In the genomic region with DNA sequence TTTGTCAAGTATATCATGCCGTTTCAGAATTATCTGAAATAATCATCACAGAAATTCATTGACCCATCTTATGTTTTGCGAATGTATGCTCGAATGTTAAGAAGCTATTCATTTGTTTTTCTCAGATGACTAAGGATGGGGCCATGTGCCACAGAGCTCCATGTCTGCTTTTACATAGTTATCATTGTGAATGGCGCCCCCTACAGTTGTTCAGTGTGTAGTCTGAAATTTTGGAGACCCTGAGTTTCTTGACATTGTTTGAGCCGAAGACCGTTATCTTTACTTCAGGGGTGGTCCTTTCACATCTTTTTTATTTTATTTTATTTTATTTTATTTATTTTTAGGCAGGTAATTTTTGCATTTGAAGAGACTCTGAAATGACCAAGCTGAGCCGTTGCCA, we compare ENCODE assay signal across 22 cellular contexts.
DNase-seq lines count a peak whose midpoint lies in the region; ATAC-seq and TF ChIP-seq lines count a peak whose summit lies in the region.
"Had no signal": no experiment of that assay in that cellular context is flagged by ENCODE, and none has a peak within 500 bp of the region (broad histone marks: within the 10 kb centered on the region; RNA-seq: fewer than 3 reads in every experiment).

No MANE protein-coding gene starts in this region.

- H3K36me3 Mint-ChIP-seq in glutamatergic neuron (ENCODE audit: unreplicated experiment), result peaks cover 8% of the 10 kb centered on the region
- no peaks in the 10 kb centered on the region for H3K36me3 Mint-ChIP-seq in type B pancreatic cell
- H3K36me3 Mint-ChIP-seq in natural killer cell treated with Interleukin-12 subunit alpha and Interleukin-12 subunit beta and Interleukin-15 and Interleukin-18, amount 100 ng/mL, for 72 hours, result no peaks in the 10 kb centered on the region

- H3K27ac Mint-ChIP-seq in glutamatergic neuron (ENCODE audit: unreplicated experiment), result no peak overlapping the region
- H3K27ac Mint-ChIP-seq in type B pancreatic cell, result no peak overlapping the region
- H3K27ac Mint-ChIP-seq in natural killer cell treated with Interleukin-12 subunit alpha and Interleukin-12 subunit beta and Interleukin-15 and Interleukin-18, amount 100 ng/mL, for 72 hours, result no peak overlapping the region
- H3K27ac Mint-ChIP-seq: CD4-positive, alpha-beta T cell had no signal

- H3K4me3 Mint-ChIP-seq in glutamatergic neuron (ENCODE audit: unreplicated experiment), result no peak overlapping the region
- H3K4me3 Mint-ChIP-seq in type B pancreatic cell, result no peak overlapping the region
- no peak overlapping the region for H3K4me3 Mint-ChIP-seq in natural killer cell treated with Interleukin-12 subunit alpha and Interleukin-12 subunit beta and Interleukin-15 and Interleukin-18, amount 100 ng/mL, for 72 hours
- H3K4me3 Mint-ChIP-seq: CD4-positive, alpha-beta T cell had no signal

- no peaks in the 10 kb centered on the region for H3F3A ChIP-seq in OCI-LY1 (ENCODE audit: insufficient read depth, low read length)

- H3K79me2 ChIP-seq in DND-41 (ENCODE audit: insufficient read depth, low read length) (no peaks in the 10 kb centered on the region), OCI-LY1 (ENCODE audit: insufficient read depth, low read length) (no peaks in the 10 kb centered on the region)

- TF ChIP-seq CTCF in DND-41 (IDR thresholded peaks at IDR 0.05; ENCODE audit: borderline replicate concordance, extremely low read depth, low read length, poor library complexity, severe bottlenecking), result peak; percentile 21
- peak; percentile 13; the same call in 1 of the 2 replicates for TF ChIP-seq CTCF in OCI-LY1 (IDR thresholded peaks at IDR 0.05; ENCODE audit: low read length)
- TF ChIP-seq CTCF in glutamatergic neuron (IDR thresholded peaks at IDR 0.05; ENCODE audit: partially characterized antibody, unreplicated experiment), result peak; percentile 42
- peak; percentile 57 for TF ChIP-seq CTCF in type B pancreatic cell (conservative IDR thresholded peaks at IDR 0.05)

- DNase-seq in DND-41 (no peak), glutamatergic neuron (no peak), type B pancreatic cell (ENCODE audit: extremely low spot score, unreplicated experiment) (no peak), caudate nucleus (lab: John Stamatoyannopoulos, UW) (no peak), NCI-H510A (lab: John Stamatoyannopoulos, UW) (no peak)
- DNase-seq in natural killer cell treated with Interleukin-12 subunit alpha and Interleukin-12 subunit beta and Interleukin-15 and Interleukin-18, amount 100 ng/mL, for 72 hours (ENCODE audit: low spot score), result no peak
- DNase-seq: Caco-2; CD4-positive, alpha-beta T cell; DMS 273 treated with DMSO at 0.1 percent for 48 hours; DMS79 treated with DMSO at 0.1 percent for 48 hours; HCEC 1CT; IMR-90; NCI-H1105 treated with DMSO at 0.1 percent for 48 hours; NCI-H2029 treated with DMSO at 0.1 percent for 48 hours; NCI-H226; NCI-H524; NCI-H774; OCI-M1; RPMI8226; SHP77 had no signal

- no peaks in the 10 kb centered on the region for H3K9me3 ChIP-seq in DND-41 (ENCODE audit: insufficient read depth, low read length, severe bottlenecking)
- H3K9me3 ChIP-seq in OCI-LY1 (ENCODE audit: low read length), result no peaks in the 10 kb centered on the region
- H3K9me3 ChIP-seq: A549, Caco-2 had no signal

- H3K9me3 Mint-ChIP-seq in glutamatergic neuron (ENCODE audit: unreplicated experiment) (peaks cover 10% of the 10 kb centered on the region), type B pancreatic cell (no peaks in the 10 kb centered on the region)
- H3K9me3 Mint-ChIP-seq in natural killer cell treated with Interleukin-12 subunit alpha and Interleukin-12 subunit beta and Interleukin-15 and Interleukin-18, amount 100 ng/mL, for 72 hours, result peaks cover 12% of the 10 kb centered on the region

- no peak overlapping the region for H3K27ac ChIP-seq in DND-41 (ENCODE audit: low read length)
- no peak overlapping the region for H3K27ac ChIP-seq in OCI-LY1 (ENCODE audit: low read depth, low read length, poor library complexity, severe bottlenecking)
- H3K27ac ChIP-seq in caudate nucleus (ENCODE audit: low read depth, low read length), result no peak overlapping the region
- H3K27ac ChIP-seq: A549 had no signal

- H3K27me3 Mint-ChIP-seq in glutamatergic neuron (ENCODE audit: unreplicated experiment), result no peaks in the 10 kb centered on the region
- H3K27me3 Mint-ChIP-seq in type B pancreatic cell, result peaks cover 18% of the 10 kb centered on the region
- no peaks in the 10 kb centered on the region for H3K27me3 Mint-ChIP-seq in natural killer cell treated with Interleukin-12 subunit alpha and Interleukin-12 subunit beta and Interleukin-15 and Interleukin-18, amount 100 ng/mL, for 72 hours
- H3K27me3 Mint-ChIP-seq: CD4-positive, alpha-beta T cell had no signal

- H3K4me1 Mint-ChIP-seq in glutamatergic neuron (ENCODE audit: low read depth, unreplicated experiment) (no peaks in the 10 kb centered on the region), type B pancreatic cell (ENCODE audit: unreplicated experiment) (peaks cover 4% of the 10 kb centered on the region)
- no peaks in the 10 kb centered on the region for H3K4me1 Mint-ChIP-seq in natural killer cell treated with Interleukin-12 subunit alpha and Interleukin-12 subunit beta and Interleukin-15 and Interleukin-18, amount 100 ng/mL, for 72 hours (ENCODE audit: low read depth in 2 of 2)

- H3K36me3 ChIP-seq in DND-41 (ENCODE audit: insufficient read depth, low read length), result no peaks in the 10 kb centered on the region
- no peaks in the 10 kb centered on the region for H3K36me3 ChIP-seq in OCI-LY1 (ENCODE audit: insufficient read depth, low read length)

- no peaks in the 10 kb centered on the region for H3K9me2 ChIP-seq in OCI-LY1 (ENCODE audit: low read depth, low read length)

- ATAC-seq in DND-41 (ENCODE audit: insufficient read depth, low read depth), result no peak
- no peak for ATAC-seq in natural killer cell treated with Interleukin-12 subunit alpha and Interleukin-12 subunit beta and Interleukin-15 and Interleukin-18, amount 100 ng/mL, for 72 hours
- ATAC-seq: A549 had no signal

- H3K4me2 ChIP-seq in DND-41 (ENCODE audit: insufficient read depth, low read length), result no peak overlapping the region
- H3K4me2 ChIP-seq in OCI-LY1 (ENCODE audit: low read length), result no peak overlapping the region
- H3K4me2 ChIP-seq: A549 had no signal

- H4K20me1 ChIP-seq in DND-41 (ENCODE audit: insufficient read depth, low read length), result no peaks in the 10 kb centered on the region
- no peaks in the 10 kb centered on the region for H4K20me1 ChIP-seq in OCI-LY1 (ENCODE audit: insufficient read depth, low read length)

- H2AFZ ChIP-seq in DND-41 (ENCODE audit: low read depth, low read length), result no peak overlapping the region
- H2AFZ ChIP-seq in OCI-LY1 (ENCODE audit: low read length), result no peak overlapping the region

- H3K4me1 ChIP-seq in DND-41 (ENCODE audit: insufficient read depth, low read length), result no peaks in the 10 kb centered on the region
- no peaks in the 10 kb centered on the region for H3K4me1 ChIP-seq in OCI-LY1 (ENCODE audit: insufficient read depth, low read length, severe bottlenecking)
- H3K4me1 ChIP-seq: A549, Caco-2 had no signal

- H3K9ac ChIP-seq in DND-41 (ENCODE audit: low read depth, low read length), result no peak overlapping the region
- H3K9ac ChIP-seq in OCI-LY1 (ENCODE audit: low read length), result no peak overlapping the region

- H3K27me3 ChIP-seq in DND-41 (ENCODE audit: insufficient read depth, low read length, poor library complexity) (no peaks in the 10 kb centered on the region), OCI-LY1 (ENCODE audit: insufficient read depth, low read length) (no peaks in the 10 kb centered on the region; the same call in 1 of the 2 replicates)

- no peak overlapping the region for H3K4me3 ChIP-seq in DND-41 (ENCODE audit: low read depth in 1 of 2, low read length in 2 of 2)
- H3K4me3 ChIP-seq in OCI-LY1 (ENCODE audit: low read depth, low read length, poor library complexity, severe bottlenecking), result no peak overlapping the region
- H3K4me3 ChIP-seq: A549 had no signal
